In genomic region chr1:42035830-42036604, GRCh38 we compare ENCODE assay signal across 8 cellular contexts.
A peak's percentile ranks its signal among the peaks of the same experiment; 100 is the strongest.
DNase-seq lines count a peak whose midpoint lies in the region; ATAC-seq and TF ChIP-seq lines count a peak whose summit lies in the region.

No MANE protein-coding gene starts in this region.

- peak overlapping the region in 6 of 8 donors; percentile 70 to 87 (median 78) for H3K27ac ChIP-seq in spleen

- POLR2A ChIA-PET in activated B cell treated with CpG ODN at 0.5 μM for 24 hours (lab: Charles Lee): no interaction called here

- ATAC-seq in GM19023 (IDR thresholded peaks at IDR 0.05; ENCODE audit: unreplicated experiment) (peak; percentile 92), HG03175 (IDR thresholded peaks at IDR 0.05; ENCODE audit: unreplicated experiment) (peak; percentile 92), activated B cell treated with CpG ODN at 0.5 μM for 24 hours (ENCODE audit: low read depth) (peak; percentile 95)

- WGBS in spleen, 5 donors: 2 to 4% (median 2%) methylated on average over 15 to 60 of the region's 60 CpGs

- H3K4me1 Mint-ChIP-seq in activated B cell treated with CpG ODN at 0.5 μM for 24 hours: peaks cover 11% of the 10 kb centered on the region

- peaks cover 14% of the 10 kb centered on the region for H3K27me3 Mint-ChIP-seq in activated B cell treated with CpG ODN at 0.5 μM for 24 hours

- no peaks in the 10 kb centered on the region for H3K36me3 Mint-ChIP-seq in activated B cell treated with CpG ODN at 0.5 μM for 24 hours (ENCODE audit: low read depth)

- no peaks in the 10 kb centered on the region for H3K9me3 Mint-ChIP-seq in activated B cell treated with CpG ODN at 0.5 μM for 24 hours

- no peaks in the 10 kb centered on the region for H3K36me3 ChIP-seq in spleen

- TF ChIP-seq CTCF in AG09309 (IDR thresholded peaks at IDR 0.05; ENCODE audit: control insufficient read depth, insufficient read depth, low read depth, low read length, missing control alignments) (no peak), activated B cell treated with CpG ODN at 0.5 μM for 24 hours (IDR thresholded peaks at IDR 0.05) (no peak), spleen (IDR thresholded peaks at IDR 0.05 in 8 of 11, conservative IDR thresholded peaks at IDR 0.05 in 3 of 11) (peak in 1 of 11 experiments; percentile 16)

- CTCF ChIA-PET in activated B cell treated with CpG ODN at 0.5 μM for 24 hours (lab: Charles Lee): interaction anchor here (1.1 to 1.5 kb wide), 2 partner anchors 9 to 521 kb away, joined by 4 read pairs; no protein-coding TSS in a partner anchor

- no peak overlapping the region for H3K27ac Mint-ChIP-seq in activated B cell treated with CpG ODN at 0.5 μM for 24 hours

- intact Hi-C loops in activated B cell treated with CpG ODN at 0.5 μM for 24 hours (cut with micrococcal nuclease): loop anchor here (1.0 to 10.0 kb wide), 7 partner anchors 137 to 671 kb away; partner anchors contain the start of gene FOXO6
- intact Hi-C loops in spleen (cut with DNase I; ENCODE audit: low total_unique reads): loop anchor here (10.0 kb wide), 1 partner anchor 461 kb away; no protein-coding TSS in a partner anchor

- TF ChIP-seq POLR2A in spleen (IDR thresholded peaks at IDR 0.05): no peak

- no peaks in the 10 kb centered on the region for H3K27me3 ChIP-seq in spleen (replicated peaks in 1 of 7)

- H3K4me3 Mint-ChIP-seq in activated B cell treated with CpG ODN at 0.5 μM for 24 hours: peak overlapping the region; percentile 88

- peak overlapping the region; percentile 71 for H3K4me3 ChIP-seq in AG09309 (ENCODE audit: control insufficient read depth, low read depth, low read length)
- peak overlapping the region; percentile 65 to 95 (median 89) for H3K4me3 ChIP-seq in spleen

- DNase-seq in AG09309 (ENCODE audit: low read depth): peak; percentile 55
- peak; percentile 94 for DNase-seq in NCI-H2196 treated with DMSO at 0.1 percent for 48 hours (lab: John Stamatoyannopoulos, UW; ENCODE audit: unreplicated experiment)
- DNase-seq in activated B cell treated with CpG ODN at 0.5 μM for 24 hours: peak; percentile 99
- DNase-seq in central memory CD4-positive, alpha-beta T cell: peak; percentile 94
- DNase-seq in iris pigment epithelial cell (ENCODE audit: low read depth): peak; percentile 93
- DNase-seq in spleen: peak; percentile 99

- H3K9me3 ChIP-seq in spleen: no peaks in the 10 kb centered on the region

- peaks cover 7 to 30% (median 20%) of the 10 kb centered on the region in 6 donors for H3K4me1 ChIP-seq in spleen

Comparison
In these comparisons a context has a peak if more than half of its experiments do, and no peak if none do; other contexts are left out.
1. Peak in every context shown above with its lines: DNase-seq, ATAC-seq, H3K4me3 ChIP-seq and H3K27ac ChIP-seq.